ENCODE assay signal across 11 cellular contexts in the genomic region with DNA sequence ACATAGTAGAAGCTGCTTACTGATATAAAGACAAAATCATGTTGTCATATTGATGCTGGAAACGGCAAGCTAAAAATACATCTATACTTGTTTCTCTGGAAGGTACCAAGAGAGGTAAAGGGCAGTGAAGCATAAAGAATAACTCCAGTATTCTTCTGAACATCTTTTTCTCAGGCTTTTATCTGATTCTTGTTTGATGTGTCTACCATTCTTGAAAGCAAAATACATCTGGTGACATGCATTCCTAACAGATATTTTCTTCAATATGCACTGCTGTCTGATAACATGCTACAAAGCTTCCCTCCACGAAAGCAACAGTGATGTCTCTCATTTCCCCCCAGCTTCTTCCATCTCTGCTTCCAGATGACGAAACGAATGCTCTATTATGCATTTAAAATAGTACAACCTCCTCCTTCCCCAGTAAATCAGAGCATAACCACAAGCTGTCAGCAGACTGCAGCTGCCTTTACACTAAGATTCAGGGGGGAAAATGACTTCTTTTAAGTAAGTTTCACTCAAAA.
DNase-seq lines count a peak whose midpoint lies in the region; ATAC-seq and TF ChIP-seq lines count a peak whose summit lies in the region.
"Had no signal": no experiment of that assay in that cellular context is flagged by ENCODE, and none has a peak within 500 bp of the region (broad histone marks: within the 10 kb centered on the region; RNA-seq: fewer than 3 reads in every experiment).

No MANE protein-coding gene starts in this region.

- H3K36me3 ChIP-seq in cardiac muscle cell (peaks cover 2% of the 10 kb centered on the region), OCI-LY7 (ENCODE audit: insufficient read depth, low read length) (no peaks in the 10 kb centered on the region)
- H3K36me3 ChIP-seq: ovary had no signal

- ATAC-seq in Right ventricle myocardium inferior, result no peak

- no peaks in the 10 kb centered on the region for H4K20me1 ChIP-seq in OCI-LY7 (ENCODE audit: insufficient read depth, low read length)

- peak overlapping the region; percentile 63 for H3K4me2 ChIP-seq in OCI-LY7 (ENCODE audit: low read length)

- H3K27ac ChIP-seq in cardiac muscle cell (peak overlapping the region; percentile 34), OCI-LY7 (ENCODE audit: low read depth, low read length, poor library complexity, severe bottlenecking) (peak overlapping the region; percentile 68), dorsolateral prefrontal cortex (peak overlapping the region in 57 of 59 donors; percentile 21 to 88 (median 75))
- H3K27ac ChIP-seq: C4-2B, ovary had no signal

- peaks cover 28% of the 10 kb centered on the region for H3K4me1 ChIP-seq in cardiac muscle cell (ENCODE audit: low read depth)
- peaks cover 15% of the 10 kb centered on the region for H3K4me1 ChIP-seq in OCI-LY7 (ENCODE audit: insufficient read depth, low read length, poor library complexity, severe bottlenecking)

- H3K9me3 ChIP-seq in cardiac muscle cell (ENCODE audit: low read depth) (no peaks in the 10 kb centered on the region), OCI-LY7 (ENCODE audit: low read length) (no peaks in the 10 kb centered on the region)
- H3K9me3 ChIP-seq: ovary had no signal

- no peaks in the 10 kb centered on the region for H3K79me2 ChIP-seq in OCI-LY7 (ENCODE audit: insufficient read depth, low read depth, low read length)

- no peak overlapping the region for H3K4me3 ChIP-seq in cardiac muscle cell
- peak overlapping the region; percentile 60 for H3K4me3 ChIP-seq in OCI-LY7 (ENCODE audit: low read depth, low read length, poor library complexity, severe bottlenecking)
- H3K4me3 ChIP-seq in dorsolateral prefrontal cortex, result peak overlapping the region; percentile 4 to 64 (median 48)
- H3K4me3 ChIP-seq: ovary had no signal

- BruUV-seq in OCI-LY7 (replicated peaks; lab: Mats Ljungman, UMichigan), result no TSS peak

- intact Hi-C loops in Right ventricle myocardium inferior (cut with DNase I) (no loop called here), OCI-LY7 (cut with micrococcal nuclease; ENCODE audit: unreplicated experiment) (loop anchor here (5.0 kb wide), 2 partner anchors 99 to 394 kb away; partner anchors contain the start of genes ARHGAP21, ENKUR and THNSL1), dorsolateral prefrontal cortex (cut with DNase I) (loop anchor here in 1 of 2 donors (5.0 kb wide), 1 partner anchor 99 kb away; the partner anchor contains the start of gene ARHGAP21)

- CTCF ChIA-PET in OCI-LY7 (lab: Charles Lee; ENCODE audit: unreplicated experiment), result no interaction called here

- POLR2A ChIA-PET in OCI-LY7 (lab: Charles Lee), result interaction anchor here (0.5 to 2.2 kb wide), 7 partner anchors 10 to 101 kb away, joined by 3 to 13 read pairs (median 6); partner anchors contain the start of gene ARHGAP21

- H3K9me2 ChIP-seq in OCI-LY7 (ENCODE audit: insufficient read depth, low read length), result no peaks in the 10 kb centered on the region

- H3K27me3 ChIP-seq in cardiac muscle cell (no peaks in the 10 kb centered on the region), dorsolateral prefrontal cortex (no peaks in the 10 kb centered on the region)
- H3K27me3 ChIP-seq: ovary had no signal

- peak in 1 of 2 donors; percentile 68 for DNase-seq in cardiac muscle cell (ENCODE audit: low read depth in 1 of 2, low spot score in 1 of 2)
- DNase-seq in Right ventricle myocardium inferior (ENCODE audit: missing footprints), result no peak
- DNase-seq in OCI-LY7 (ENCODE audit: low spot score), result peak; percentile 78
- peak in 1 of 10 donors; percentile 12 for DNase-seq in dorsolateral prefrontal cortex
- peak; percentile 71 for DNase-seq in superior temporal gyrus (ENCODE audit: extremely low spot score)
- DNase-seq in NCI-H187 treated with DMSO at 0.1 percent for 48 hours (lab: John Stamatoyannopoulos, UW), result no peak
- DNase-seq in GM19238 (ENCODE audit: insufficient read length, low spot score), result no peak
- DNase-seq in DMS53 (lab: John Stamatoyannopoulos, UW), result no peak
- DNase-seq: NCI-H1694, ovary had no signal

- peak overlapping the region; percentile 28; the same call in 1 of the 2 replicates for H2AFZ ChIP-seq in OCI-LY7 (ENCODE audit: low read length)

- no peak for TF ChIP-seq CTCF in cardiac muscle cell (IDR thresholded peaks at IDR 0.05; ENCODE audit: low read depth, low read length)
- TF ChIP-seq CTCF in OCI-LY7 (conservative IDR thresholded peaks at IDR 0.05; ENCODE audit: low read length), result no peak
- no peak for TF ChIP-seq CTCF in dorsolateral prefrontal cortex (IDR thresholded peaks at IDR 0.05 in 54 of 56, conservative IDR thresholded peaks at IDR 0.05 in 2 of 56; ENCODE audit: low read depth in 1 of 56, partially characterized antibody in 56 of 56)

Comparison
In these comparisons a context has a peak if more than half of its experiments do, and no peak if none do; other contexts are left out.
1. DNase-seq: peak in OCI-LY7 (single experiment) and superior temporal gyrus (single experiment); none in Right ventricle myocardium inferior (single experiment), NCI-H187 treated with DMSO at 0.1 percent for 48 hours (single experiment), GM19238 (single experiment) and DMS53 (single experiment).
2. Peak in every context shown above with its lines, with median percentiles within 50 percentile points of each other: H3K27ac ChIP-seq.